Comparison of ENCODE assay signal across 31 cellular contexts in the genomic region with DNA sequence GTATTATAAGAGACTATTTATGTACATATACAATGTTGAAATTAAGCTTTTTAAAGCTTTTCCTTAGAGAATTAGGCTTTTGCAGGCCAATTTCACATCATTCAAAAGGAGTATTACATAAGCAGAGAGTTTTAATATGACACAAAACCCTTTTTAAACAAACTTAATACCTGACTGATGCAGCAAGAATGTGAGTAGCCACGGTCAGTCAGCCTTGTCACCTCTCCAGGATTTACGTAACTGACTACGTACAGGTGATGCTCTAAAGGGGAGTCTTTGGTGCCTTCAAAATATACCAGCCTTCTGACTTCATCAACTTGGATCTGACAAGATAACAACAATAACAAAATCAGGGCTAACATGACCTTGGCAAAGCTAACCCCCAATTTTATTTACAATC.
"Had no signal": no experiment of that assay in that cellular context is flagged by ENCODE, and none has a peak within 500 bp of the region (broad histone marks: within the 10 kb centered on the region; RNA-seq: fewer than 3 reads in every experiment).

No MANE protein-coding gene starts in this region.

- H3K9me3 ChIP-seq: adrenal gland, ascending aorta, breast epithelium, heart right ventricle, left ventricle myocardium inferior, neutrophil, thoracic aorta, upper lobe of left lung had no signal

- DNase-seq: activated CD4-positive, alpha-beta memory T cell treated with anti-CD3 and anti-CD28 coated beads for 36 hours; activated CD4-positive, alpha-beta T cell treated with anti-CD3 and anti-CD28 coated beads for 48 hours; activated CD8-positive, alpha-beta memory T cell treated with anti-CD3 and anti-CD28 coated beads, Interleukin-2, amount 50 U/mL, for 4 hours; activated effector memory CD4-positive, alpha-beta T cell treated with anti-CD3 and anti-CD28 coated beads, Interleukin-2, amount 50 U/mL, for 16 hours; activated naive CD4-positive, alpha-beta T cell treated with anti-CD3 and anti-CD28 coated beads for 36 hours; activated naive CD8-positive, alpha-beta T cell treated with anti-CD3 and anti-CD28 coated beads for 36 hours; activated T-cell treated with anti-CD3 and anti-CD28 coated beads, Interleukin-2, amount 50 U/mL, for 1 hour; adrenal gland; central memory CD4-positive, alpha-beta T cell; foreskin keratinocyte; heart right ventricle; left ventricle myocardium inferior; mammary epithelial cell; naive B cell; nephron progenitor cell; retina; stimulated activated CD4-positive, alpha-beta T cell treated with anti-CD3 and anti-CD28 coated beads, Interleukin-12 subunit alpha, Interleukin-12 subunit beta, amount 100 ng/mL, for 4 hours; stimulated activated CD4-positive, alpha-beta T cell treated with anti-CD3 and anti-CD28 coated beads, Interleukin-4, amount 100 ng/mL, for 1 hour; T-helper 17 cell; T1000; upper lobe of left lung; WERI-Rb-1 had no signal

- H3K27ac ChIP-seq: adrenal gland, ascending aorta, breast epithelium, foreskin keratinocyte, heart right ventricle, left ventricle myocardium inferior, neutrophil, skin epidermis, thoracic aorta, upper lobe of left lung, WERI-Rb-1 had no signal

- H3K4me3 ChIP-seq: adrenal gland, ascending aorta, breast epithelium, heart right ventricle, left ventricle myocardium inferior, skin epidermis, thoracic aorta, upper lobe of left lung had no signal

- H3K4me1 ChIP-seq: adrenal gland, ascending aorta, breast epithelium, foreskin keratinocyte, heart right ventricle, left ventricle myocardium inferior, upper lobe of left lung had no signal

- ATAC-seq: activated CD4-positive, CD25-positive, alpha-beta regulatory T cell treated with anti-CD3 and anti-CD28 coated beads, Interleukin-2, amount 50 U/mL, for 24 hours; foreskin keratinocyte; heart right ventricle; sciatic nerve; stimulated activated effector memory CD8-positive, alpha-beta T cell treated with anti-CD3 and anti-CD28 coated beads, Interleukin-12 subunit alpha, Interleukin-12 subunit beta, amount 100 ng/mL, for 72 hours; T-helper 17 cell had no signal

- H3K27me3 ChIP-seq: adrenal gland, ascending aorta, breast epithelium, foreskin keratinocyte, heart right ventricle, neutrophil, upper lobe of left lung had no signal

- FAIRE-seq: endothelial cell of umbilical vein had no signal
